13 cellular contexts compared by ENCODE assay signal in the genomic region with DNA sequence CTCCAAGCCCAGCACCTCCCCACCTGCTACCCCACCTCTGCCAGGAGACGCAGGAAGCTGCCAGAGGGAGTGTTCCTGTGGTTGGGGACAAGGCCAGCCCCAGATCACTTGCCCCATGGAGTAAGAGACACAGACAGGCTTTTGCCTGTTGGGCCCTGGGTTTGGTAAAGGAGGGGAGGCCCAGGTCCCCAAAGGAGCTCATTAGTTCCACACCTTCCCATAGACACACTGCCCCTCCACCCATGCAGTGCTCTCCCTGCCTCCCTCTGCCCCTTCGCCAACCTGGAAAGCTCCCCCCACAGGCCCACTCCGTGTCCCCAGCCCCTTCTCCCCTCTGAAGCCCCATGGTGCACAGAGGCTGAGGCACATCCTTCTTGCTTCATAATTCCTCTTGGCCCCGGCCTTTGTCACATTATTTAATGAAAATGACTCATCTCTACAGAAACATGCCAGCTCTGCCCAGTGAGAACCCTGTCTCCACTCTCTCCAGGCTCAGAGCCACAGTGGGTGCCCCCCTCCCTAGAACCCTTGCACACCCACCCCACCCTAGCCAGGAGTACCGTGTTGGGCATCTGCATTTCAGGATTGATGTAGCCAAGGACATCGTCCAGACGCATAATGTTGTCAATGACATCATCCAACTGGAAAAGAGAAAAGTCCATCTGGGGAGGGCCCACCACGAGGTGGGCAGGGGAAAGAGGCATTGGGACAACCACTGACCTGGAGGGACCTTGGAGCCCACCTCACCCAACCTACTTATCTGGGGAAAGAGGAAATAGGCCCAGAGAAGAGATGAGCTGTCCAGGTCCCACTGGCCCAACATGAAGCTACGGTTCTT. TPM values are rescaled to one million over a fixed set of nuclear protein-coding genes. Genes with fewer than 3 reads are reported as not detected.
A peak's percentile ranks its signal among the peaks of the same experiment; 100 is the strongest.
DNase-seq lines count a peak whose midpoint lies in the region; ATAC-seq and TF ChIP-seq lines count a peak whose summit lies in the region.
"Had no signal": no experiment of that assay in that cellular context is flagged by ENCODE, and none has a peak within 500 bp of the region (broad histone marks: within the 10 kb centered on the region; RNA-seq: fewer than 3 reads in every experiment).

No MANE protein-coding gene starts in this region.

- no peak overlapping the region for H3K4me2 ChIP-seq in fibroblast of lung (ENCODE audit: extremely low read depth, insufficient read depth, low read length)

- POLR2A ChIA-PET in activated CD8-positive, alpha-beta T cell treated with anti-CD3 and anti-CD28 coated beads for 36 hours (lab: Charles Lee) = interaction anchor here (1.5 kb wide), 1 partner anchor 17 kb away, joined by 4 read pairs; no protein-coding TSS in a partner anchor

- H3K4me1 Mint-ChIP-seq in activated CD8-positive, alpha-beta T cell treated with anti-CD3 and anti-CD28 coated beads for 36 hours (ENCODE audit: low read depth) = no peaks in the 10 kb centered on the region

- TF ChIP-seq POLR2A in sigmoid colon (IDR thresholded peaks at IDR 0.05) (no peak), vagina (IDR thresholded peaks at IDR 0.05) (no peak)

- no peaks in the 10 kb centered on the region for H3K36me3 Mint-ChIP-seq in activated CD8-positive, alpha-beta T cell treated with anti-CD3 and anti-CD28 coated beads for 36 hours (ENCODE audit: low read depth)
- H3K36me3 Mint-ChIP-seq: activated naive CD8-positive, alpha-beta T cell had no signal

- CTCF ChIA-PET in activated CD8-positive, alpha-beta T cell treated with anti-CD3 and anti-CD28 coated beads for 36 hours (lab: Charles Lee) = interaction anchor here (0.9 to 1.3 kb wide), 4 partner anchors 16 to 320 kb away, joined by 3 to 7 read pairs (median 4); no protein-coding TSS in a partner anchor

- DNase-seq in ELR (ENCODE audit: low read depth) (peak; percentile 46), RWPE2 (ENCODE audit: low spot score) (no peak), fibroblast of lung (ENCODE audit: low read depth in 2 of 2) (peak; percentile 27 to 36), sigmoid colon (peak; percentile 41), epidermal melanocyte (ENCODE audit: insufficient read length, low spot score) (no peak), SKM-1 treated with dmso at 0.1 percent for 144 hours (lab: John Stamatoyannopoulos, UW; ENCODE audit: unreplicated experiment) (no peak), vagina (ENCODE audit: extremely low spot score in 2 of 2) (no peak)
- no peak for DNase-seq in activated CD8-positive, alpha-beta T cell treated with anti-CD3 and anti-CD28 coated beads for 36 hours
- DNase-seq: NCI-H1417 treated with DMSO at 0.1 percent for 48 hours, NCI-H524 treated with DMSO at 0.1 percent for 48 hours had no signal

- no peaks in the 10 kb centered on the region for H3K4me1 ChIP-seq in RWPE2 (ENCODE audit: insufficient read depth, poor library complexity, severe bottlenecking)
- H3K4me1 ChIP-seq in fibroblast of lung (ENCODE audit: control insufficient read depth, extremely low read depth, insufficient read depth, low read length) = no peaks in the 10 kb centered on the region
- peaks cover 0 to 26% (median 11%) of the 10 kb centered on the region in 4 donors for H3K4me1 ChIP-seq in sigmoid colon
- peaks cover 4% of the 10 kb centered on the region for H3K4me1 ChIP-seq in vagina

- peak; percentile 31; the same call in 1 of the 3 replicates for ATAC-seq in RWPE2 (ENCODE audit: low read depth)
- ATAC-seq in activated CD8-positive, alpha-beta T cell treated with anti-CD3 and anti-CD28 coated beads for 36 hours = no peak

- 79 to 81% methylated on average over 9 of the region's 9 CpGs for WGBS in sigmoid colon, 2 donors

- H3K36me3 ChIP-seq in RWPE2 (ENCODE audit: low read depth) = no peaks in the 10 kb centered on the region
- H3K36me3 ChIP-seq in fibroblast of lung (ENCODE audit: control insufficient read depth, insufficient read depth, low read length) = no peaks in the 10 kb centered on the region
- peaks cover 11 to 62% (median 36%) of the 10 kb centered on the region in 4 donors for H3K36me3 ChIP-seq in sigmoid colon
- peaks cover 3 to 23% of the 10 kb centered on the region in 2 donors for H3K36me3 ChIP-seq in vagina

- no peaks in the 10 kb centered on the region for H3K79me2 ChIP-seq in fibroblast of lung (ENCODE audit: control insufficient read depth, insufficient read depth, low read length)

- TF ChIP-seq CTCF in RWPE2 (IDR thresholded peaks at IDR 0.05; ENCODE audit: poor library complexity, severe bottlenecking) (no peak), fibroblast of lung (conservative IDR thresholded peaks at IDR 0.05 in 1 of 2, IDR thresholded peaks at IDR 0.05 in 1 of 2; ENCODE audit: low read depth in 1 of 2, low read length in 2 of 2) (no peak), sigmoid colon (IDR thresholded peaks at IDR 0.05) (no peak), vagina (IDR thresholded peaks at IDR 0.05) (no peak)
- TF ChIP-seq CTCF in activated CD8-positive, alpha-beta T cell treated with anti-CD3 and anti-CD28 coated beads for 36 hours (IDR thresholded peaks at IDR 0.05) = no peak

- no peak overlapping the region for H3K27ac Mint-ChIP-seq in activated CD8-positive, alpha-beta T cell treated with anti-CD3 and anti-CD28 coated beads for 36 hours
- H3K27ac Mint-ChIP-seq: activated naive CD8-positive, alpha-beta T cell had no signal

- intact Hi-C loops in sigmoid colon (cut with DNase I) = no loop called here
- intact Hi-C loops in vagina (cut with DNase I) = no loop called here
- intact Hi-C loops in activated CD8-positive, alpha-beta T cell treated with anti-CD3 and anti-CD28 coated beads for 36 hours (cut with micrococcal nuclease) = no loop called here

- H3K27me3 ChIP-seq in RWPE2 (ENCODE audit: insufficient read depth, poor library complexity, severe bottlenecking) (no peaks in the 10 kb centered on the region), fibroblast of lung (ENCODE audit: control insufficient read depth, insufficient read depth, low read length) (no peaks in the 10 kb centered on the region), sigmoid colon (no peaks in the 10 kb centered on the region), vagina (no peaks in the 10 kb centered on the region)

- H3K9ac ChIP-seq in fibroblast of lung (ENCODE audit: insufficient read depth, low read length) = no peak overlapping the region

- H3K9me3 ChIP-seq in RWPE2 (ENCODE audit: severe bottlenecking) = no peaks in the 10 kb centered on the region
- no peaks in the 10 kb centered on the region for H3K9me3 ChIP-seq in fibroblast of lung (ENCODE audit: control insufficient read depth, insufficient read depth, low read depth, low read length)
- no peaks in the 10 kb centered on the region for H3K9me3 ChIP-seq in sigmoid colon
- H3K9me3 ChIP-seq in vagina = no peaks in the 10 kb centered on the region

- no peak for TF ChIP-seq EP300 in sigmoid colon (IDR thresholded peaks at IDR 0.05)

- H3K4me3 Mint-ChIP-seq in activated CD8-positive, alpha-beta T cell treated with anti-CD3 and anti-CD28 coated beads for 36 hours = no peak overlapping the region
- H3K4me3 Mint-ChIP-seq: activated naive CD8-positive, alpha-beta T cell had no signal

- H3K9me3 Mint-ChIP-seq in activated CD8-positive, alpha-beta T cell treated with anti-CD3 and anti-CD28 coated beads for 36 hours = no peaks in the 10 kb centered on the region

- H3K4me3 ChIP-seq in RWPE2 (ENCODE audit: severe bottlenecking) (no peak overlapping the region), fibroblast of lung (replicated peaks in 1 of 4; ENCODE audit: control extremely low read depth in 1 of 4, insufficient read depth in 1 of 4, low read depth in 3 of 4, low read length in 4 of 4) (no peak overlapping the region), sigmoid colon (no peak overlapping the region), vagina (no peak overlapping the region)
- H3K4me3 ChIP-seq: lung had no signal

- no peaks in the 10 kb centered on the region for H3K27me3 Mint-ChIP-seq in activated CD8-positive, alpha-beta T cell treated with anti-CD3 and anti-CD28 coated beads for 36 hours
- H3K27me3 Mint-ChIP-seq: activated naive CD8-positive, alpha-beta T cell had no signal

- no peaks in the 10 kb centered on the region for H4K20me1 ChIP-seq in fibroblast of lung (ENCODE audit: control insufficient read depth, extremely low read depth, insufficient read depth, low read length)

- no peak overlapping the region for H2AFZ ChIP-seq in fibroblast of lung (ENCODE audit: low read length)

- H3K27ac ChIP-seq in RWPE2 (ENCODE audit: poor library complexity, severe bottlenecking) (no peak overlapping the region), fibroblast of lung (ENCODE audit: insufficient read depth, low read length) (no peak overlapping the region), sigmoid colon (no peak overlapping the region), vagina (no peak overlapping the region)

RNA-seq across cellular contexts. Expression of gene TFEB, which starts 46.0 kb away (rescaled TPM):
- 5.6 and 7.6 TPM in 2 replicates for total RNA-seq in fibroblast of lung
- 1.9 and 2.0 TPM in 2 replicates for polyA plus RNA-seq in fibroblast of lung
- 2.4 and 2.7 TPM in 2 replicates for polyA plus RNA-seq in fibroblast of lung (2012)
- 0.82 and 16.1 TPM in 2 replicates for polyA minus RNA-seq in fibroblast of lung (ENCODE audit: low replicate concordance)
- 10 to 100 TPM; 21.0 to 28.5 (median 24.2) TPM for total RNA-seq in sigmoid colon
- 10 to 100 TPM; 28.2 to 40.9 (median 34.0) TPM for polyA plus RNA-seq in sigmoid colon
- total RNA-seq in vagina = 37.8 TPM
- total RNA-seq in activated CD8-positive, alpha-beta T cell treated with anti-CD3 and anti-CD28 coated beads for 36 hours = 10 to 100 TPM; 14.6 to 15.9 TPM

RNA-seq across cellular contexts. Expression of gene MDFI, which starts 51.1 kb away (rescaled TPM):
- total RNA-seq in fibroblast of lung = 0.17 and 3.3 TPM in 2 replicates
- polyA plus RNA-seq in fibroblast of lung = not detected in 2 replicates
- polyA plus RNA-seq in fibroblast of lung (2012) = not detected in 2 replicates
- polyA minus RNA-seq in fibroblast of lung (ENCODE audit: low replicate concordance) = not detected in 2 replicates
- 1 to 10 TPM; 2.9 to 8.6 (median 5.1) TPM for total RNA-seq in sigmoid colon
- 1 to 10 TPM in 2 of 3 donors, under 1 TPM in 1; 0.69 to 7.7 (median 4.2) TPM for polyA plus RNA-seq in sigmoid colon
- total RNA-seq in vagina = 37.3 TPM
- total RNA-seq in activated CD8-positive, alpha-beta T cell treated with anti-CD3 and anti-CD28 coated beads for 36 hours = not detected

RNA-seq across cellular contexts. Expression of gene PGC, which starts 57.8 kb away (rescaled TPM):
- total RNA-seq in fibroblast of lung (not detected in 2 replicates), sigmoid colon (not detected), vagina (3.4 TPM)
- polyA plus RNA-seq in fibroblast of lung (not detected in 2 replicates), sigmoid colon (10 to 100 TPM in 1 of 3 donors, 1 to 10 TPM in 1, under 1 TPM in 1; 0.07 to 12.6 (median 9.2) TPM)
- not detected in 2 replicates for polyA plus RNA-seq in fibroblast of lung (2012)
- polyA minus RNA-seq in fibroblast of lung (ENCODE audit: low replicate concordance) = 2.3 TPM in 1 of 2 replicates, not detected in the other
- not detected for total RNA-seq in activated CD8-positive, alpha-beta T cell treated with anti-CD3 and anti-CD28 coated beads for 36 hours
- total RNA-seq: osteocyte had no signal

Comparison
In these comparisons a context has a peak if more than half of its experiments do, and no peak if none do; other contexts are left out.
1. DNase-seq: peak in ELR (single experiment), fibroblast of lung (2 of 2) and sigmoid colon (single experiment); none in RWPE2 (single experiment), epidermal melanocyte (single experiment), SKM-1 treated with dmso at 0.1 percent for 144 hours (single experiment), vagina (0 of 2) and activated CD8-positive, alpha-beta T cell treated with anti-CD3 and anti-CD28 coated beads for 36 hours (single experiment).